ENCODE assay signal across 1 cellular context in the genomic region with DNA sequence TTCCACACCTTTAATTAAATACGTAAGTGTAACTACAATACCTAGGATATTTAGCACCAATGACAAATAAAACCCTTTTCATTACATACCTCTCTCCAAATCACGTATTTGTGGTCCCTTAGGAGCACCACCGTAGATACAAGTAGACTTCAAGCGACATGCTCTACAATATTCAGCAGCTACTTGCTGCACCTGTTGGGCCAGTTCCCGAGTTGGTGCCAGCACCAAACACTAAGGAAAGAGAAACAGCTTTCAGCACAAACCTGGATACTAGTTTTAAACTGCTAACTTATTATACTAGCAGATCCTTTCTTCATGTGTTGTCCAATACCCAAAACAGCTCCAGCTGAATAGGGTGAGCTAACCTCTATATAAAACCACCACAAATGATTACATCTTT.
TF ChIP-seq lines count a peak whose summit lies in the region.

No MANE protein-coding gene starts in this region.

TF ChIP-seq in endothelial cell of umbilical vein, 7 proteins besides CTCF, POLR2A, EP300 and RAD21:
- TF ChIP-seq MYC (IDR thresholded peaks at IDR 0.05; ENCODE audit: low read depth, low read length) (no peak), FOS (IDR thresholded peaks at IDR 0.05; ENCODE audit: borderline replicate concordance, insufficient read depth, low read length) (no peak), MAX (IDR thresholded peaks at IDR 0.05; ENCODE audit: insufficient read depth, insufficient read length) (no peak), GATA2 (IDR thresholded peaks at IDR 0.05; ENCODE audit: insufficient read depth, insufficient read length, low read depth, low read length) (no peak), EZH2 (IDR thresholded peaks at IDR 0.05; ENCODE audit: borderline replicate concordance, low read depth, low read length, severe bottlenecking) (no peak)
